In the genomic region with DNA sequence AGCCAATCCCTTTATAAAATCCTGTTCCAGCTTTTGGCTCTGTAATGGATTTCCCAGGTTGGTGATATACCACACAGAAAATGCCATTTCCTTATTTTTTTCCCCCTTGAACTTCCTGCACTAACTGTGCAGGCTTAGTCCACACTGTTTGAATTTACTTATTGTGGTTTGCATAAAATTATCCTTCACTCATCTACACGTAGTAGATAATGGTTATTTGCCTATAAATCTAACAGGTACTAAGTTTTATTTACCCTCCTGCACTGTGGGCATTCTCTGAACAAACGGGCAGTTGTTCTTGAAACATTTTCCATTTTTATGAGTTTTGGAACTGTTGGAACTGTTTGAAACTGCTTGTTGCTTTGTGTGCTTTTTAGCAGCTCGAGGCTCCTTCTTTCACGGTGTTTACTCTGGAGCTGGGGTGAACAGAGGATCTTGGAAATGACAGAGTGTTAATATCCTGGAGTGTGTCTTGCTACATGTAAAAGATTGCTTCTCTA, we compare ENCODE assay signal across 1 cellular context.
TF ChIP-seq lines count a peak whose summit lies in the region.

No MANE protein-coding gene starts in this region.

TF ChIP-seq in HEK293, 187 proteins besides CTCF, POLR2A, EP300 and RAD21 (continued from another document and continues in another):
- TF ChIP-seq ZNF114 (tag by site-specific recombination; IDR thresholded peaks at IDR 0.05), result no peak
- TF ChIP-seq, protein P1, sequence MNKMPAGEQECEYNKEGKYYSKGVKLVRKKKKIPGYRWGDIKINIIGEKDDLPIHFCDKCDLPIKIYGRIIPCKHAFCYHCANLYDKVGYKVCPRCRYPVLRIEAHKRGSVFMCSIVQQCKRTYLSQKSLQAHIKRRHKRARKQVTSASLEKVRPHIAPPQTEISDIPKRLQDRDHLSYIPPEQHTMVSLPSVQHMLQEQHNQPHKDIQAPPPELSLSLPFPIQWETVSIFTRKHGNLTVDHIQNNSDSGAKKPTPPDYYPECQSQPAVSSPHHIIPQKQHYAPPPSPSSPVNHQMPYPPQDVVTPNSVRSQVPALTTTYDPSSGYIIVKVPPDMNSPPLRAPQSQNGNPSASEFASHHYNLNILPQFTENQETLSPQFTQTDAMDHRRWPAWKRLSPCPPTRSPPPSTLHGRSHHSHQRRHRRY (tag by site-specific recombination; IDR thresholded peaks at IDR 0.05), result no peak
- TF ChIP-seq ZNF350 (tag by site-specific recombination; IDR thresholded peaks at IDR 0.05), result no peak
- TF ChIP-seq ZBTB8A (tag by site-specific recombination; IDR thresholded peaks at IDR 0.05), result no peak
- TF ChIP-seq SP2 (tag by site-specific recombination; IDR thresholded peaks at IDR 0.05), result no peak
- no peak for TF ChIP-seq YY2 (tag by site-specific recombination; IDR thresholded peaks at IDR 0.05)
- no peak for TF ChIP-seq ZNF830 (tag by site-specific recombination; IDR thresholded peaks at IDR 0.05; ENCODE audit: low read depth)
- TF ChIP-seq, protein P2, sequence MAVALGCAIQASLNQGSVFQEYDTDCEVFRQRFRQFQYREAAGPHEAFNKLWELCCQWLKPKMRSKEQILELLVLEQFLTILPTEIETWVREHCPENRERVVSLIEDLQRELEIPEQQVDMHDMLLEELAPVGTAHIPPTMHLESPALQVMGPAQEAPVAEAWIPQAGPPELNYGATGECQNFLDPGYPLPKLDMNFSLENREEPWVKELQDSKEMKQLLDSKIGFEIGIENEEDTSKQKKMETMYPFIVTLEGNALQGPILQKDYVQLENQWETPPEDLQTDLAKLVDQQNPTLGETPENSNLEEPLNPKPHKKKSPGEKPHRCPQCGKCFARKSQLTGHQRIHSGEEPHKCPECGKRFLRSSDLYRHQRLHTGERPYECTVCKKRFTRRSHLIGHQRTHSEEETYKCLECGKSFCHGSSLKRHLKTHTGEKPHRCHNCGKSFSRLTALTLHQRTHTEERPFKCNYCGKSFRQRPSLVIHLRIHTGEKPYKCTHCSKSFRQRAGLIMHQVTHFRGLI (tag by site-specific recombination; IDR thresholded peaks at IDR 0.05), result no peak
- TF ChIP-seq ZNF585B (tag by site-specific recombination; IDR thresholded peaks at IDR 0.05), result no peak
- no peak for TF ChIP-seq HOXD13 (CRISPR knock-in tag; IDR thresholded peaks at IDR 0.05; ENCODE audit: borderline replicate concordance)
- TF ChIP-seq SP3 (tag by site-specific recombination; IDR thresholded peaks at IDR 0.05), result no peak
- TF ChIP-seq FEZF1 (tag by site-specific recombination; IDR thresholded peaks at IDR 0.05), result peak; percentile 75
- TF ChIP-seq ZNF529 (tag by site-specific recombination; IDR thresholded peaks at IDR 0.05; ENCODE audit: insufficient replicate concordance), result no peak
- no peak for TF ChIP-seq ZNF18 (tag by site-specific recombination; IDR thresholded peaks at IDR 0.05)
- TF ChIP-seq, protein P3, sequence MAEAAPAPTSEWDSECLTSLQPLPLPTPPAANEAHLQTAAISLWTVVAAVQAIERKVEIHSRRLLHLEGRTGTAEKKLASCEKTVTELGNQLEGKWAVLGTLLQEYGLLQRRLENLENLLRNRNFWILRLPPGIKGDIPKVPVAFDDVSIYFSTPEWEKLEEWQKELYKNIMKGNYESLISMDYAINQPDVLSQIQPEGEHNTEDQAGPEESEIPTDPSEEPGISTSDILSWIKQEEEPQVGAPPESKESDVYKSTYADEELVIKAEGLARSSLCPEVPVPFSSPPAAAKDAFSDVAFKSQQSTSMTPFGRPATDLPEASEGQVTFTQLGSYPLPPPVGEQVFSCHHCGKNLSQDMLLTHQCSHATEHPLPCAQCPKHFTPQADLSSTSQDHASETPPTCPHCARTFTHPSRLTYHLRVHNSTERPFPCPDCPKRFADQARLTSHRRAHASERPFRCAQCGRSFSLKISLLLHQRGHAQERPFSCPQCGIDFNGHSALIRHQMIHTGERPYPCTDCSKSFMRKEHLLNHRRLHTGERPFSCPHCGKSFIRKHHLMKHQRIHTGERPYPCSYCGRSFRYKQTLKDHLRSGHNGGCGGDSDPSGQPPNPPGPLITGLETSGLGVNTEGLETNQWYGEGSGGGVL (tag by site-specific recombination; IDR thresholded peaks at IDR 0.05), result no peak
- TF ChIP-seq ZNF416 (tag by site-specific recombination; IDR thresholded peaks at IDR 0.05), result no peak
- TF ChIP-seq, protein P4, sequence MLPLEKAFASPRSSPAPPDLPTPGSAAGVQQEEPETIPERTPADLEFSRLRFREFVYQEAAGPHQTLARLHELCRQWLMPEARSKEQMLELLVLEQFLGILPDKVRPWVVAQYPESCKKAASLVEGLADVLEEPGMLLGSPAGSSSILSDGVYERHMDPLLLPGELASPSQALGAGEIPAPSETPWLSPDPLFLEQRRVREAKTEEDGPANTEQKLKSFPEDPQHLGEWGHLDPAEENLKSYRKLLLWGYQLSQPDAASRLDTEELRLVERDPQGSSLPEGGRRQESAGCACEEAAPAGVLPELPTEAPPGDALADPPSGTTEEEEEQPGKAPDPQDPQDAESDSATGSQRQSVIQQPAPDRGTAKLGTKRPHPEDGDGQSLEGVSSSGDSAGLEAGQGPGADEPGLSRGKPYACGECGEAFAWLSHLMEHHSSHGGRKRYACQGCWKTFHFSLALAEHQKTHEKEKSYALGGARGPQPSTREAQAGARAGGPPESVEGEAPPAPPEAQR (tag by site-specific recombination; IDR thresholded peaks at IDR 0.05), result no peak
- no peak for TF ChIP-seq ZNF514 (tag by site-specific recombination; IDR thresholded peaks at IDR 0.05)
- TF ChIP-seq IKZF3 (tag by site-specific recombination; IDR thresholded peaks at IDR 0.05), result no peak
- peak; percentile 44; the same call in 1 of the 2 replicates for TF ChIP-seq ZBTB6 (tag by site-specific recombination; IDR thresholded peaks at IDR 0.05)
- TF ChIP-seq ZNF488 (tag by site-specific recombination; IDR thresholded peaks at IDR 0.05), result no peak
- no peak for TF ChIP-seq ZNF266 (tag by site-specific recombination; IDR thresholded peaks at IDR 0.05; ENCODE audit: low read depth)
- no peak for TF ChIP-seq TRIM28 (IDR thresholded peaks at IDR 0.05; ENCODE audit: borderline replicate concordance, low read length)
- TF ChIP-seq SCRT1 (tag by site-specific recombination; IDR thresholded peaks at IDR 0.05; ENCODE audit: borderline replicate concordance), result peak; percentile 95
- no peak for TF ChIP-seq ZNF214 (tag by site-specific recombination; IDR thresholded peaks at IDR 0.05; ENCODE audit: borderline replicate concordance)
- no peak for TF ChIP-seq ZNF335 (tag by site-specific recombination; conservative IDR thresholded peaks at IDR 0.05)
- TF ChIP-seq TCF7L2 (IDR thresholded peaks at IDR 0.05; ENCODE audit: borderline replicate concordance, low read depth, low read length), result no peak
- TF ChIP-seq ZNF341 (tag by site-specific recombination; IDR thresholded peaks at IDR 0.05; ENCODE audit: low read depth), result no peak
- TF ChIP-seq, protein P5, sequence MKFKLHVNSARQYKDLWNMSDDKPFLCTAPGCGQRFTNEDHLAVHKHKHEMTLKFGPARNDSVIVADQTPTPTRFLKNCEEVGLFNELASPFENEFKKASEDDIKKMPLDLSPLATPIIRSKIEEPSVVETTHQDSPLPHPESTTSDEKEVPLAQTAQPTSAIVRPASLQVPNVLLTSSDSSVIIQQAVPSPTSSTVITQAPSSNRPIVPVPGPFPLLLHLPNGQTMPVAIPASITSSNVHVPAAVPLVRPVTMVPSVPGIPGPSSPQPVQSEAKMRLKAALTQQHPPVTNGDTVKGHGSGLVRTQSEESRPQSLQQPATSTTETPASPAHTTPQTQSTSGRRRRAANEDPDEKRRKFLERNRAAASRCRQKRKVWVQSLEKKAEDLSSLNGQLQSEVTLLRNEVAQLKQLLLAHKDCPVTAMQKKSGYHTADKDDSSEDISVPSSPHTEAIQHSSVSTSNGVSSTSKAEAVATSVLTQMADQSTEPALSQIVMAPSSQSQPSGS (tag by site-specific recombination; IDR thresholded peaks at IDR 0.05; ENCODE audit: low read depth), result no peak
- TF ChIP-seq, protein P6, sequence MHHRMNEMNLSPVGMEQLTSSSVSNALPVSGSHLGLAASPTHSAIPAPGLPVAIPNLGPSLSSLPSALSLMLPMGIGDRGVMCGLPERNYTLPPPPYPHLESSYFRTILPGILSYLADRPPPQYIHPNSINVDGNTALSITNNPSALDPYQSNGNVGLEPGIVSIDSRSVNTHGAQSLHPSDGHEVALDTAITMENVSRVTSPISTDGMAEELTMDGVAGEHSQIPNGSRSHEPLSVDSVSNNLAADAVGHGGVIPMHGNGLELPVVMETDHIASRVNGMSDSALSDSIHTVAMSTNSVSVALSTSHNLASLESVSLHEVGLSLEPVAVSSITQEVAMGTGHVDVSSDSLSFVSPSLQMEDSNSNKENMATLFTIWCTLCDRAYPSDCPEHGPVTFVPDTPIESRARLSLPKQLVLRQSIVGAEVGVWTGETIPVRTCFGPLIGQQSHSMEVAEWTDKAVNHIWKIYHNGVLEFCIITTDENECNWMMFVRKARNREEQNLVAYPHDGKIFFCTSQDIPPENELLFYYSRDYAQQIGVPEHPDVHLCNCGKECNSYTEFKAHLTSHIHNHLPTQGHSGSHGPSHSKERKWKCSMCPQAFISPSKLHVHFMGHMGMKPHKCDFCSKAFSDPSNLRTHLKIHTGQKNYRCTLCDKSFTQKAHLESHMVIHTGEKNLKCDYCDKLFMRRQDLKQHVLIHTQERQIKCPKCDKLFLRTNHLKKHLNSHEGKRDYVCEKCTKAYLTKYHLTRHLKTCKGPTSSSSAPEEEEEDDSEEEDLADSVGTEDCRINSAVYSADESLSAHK (tag by site-specific recombination; IDR thresholded peaks at IDR 0.05), result peak; percentile 97
- no peak for TF ChIP-seq HOXC10 (CRISPR knock-in tag; IDR thresholded peaks at IDR 0.05)
- no peak for TF ChIP-seq ZNF157 (tag by site-specific recombination; IDR thresholded peaks at IDR 0.05)
- TF ChIP-seq ZBTB11 (tag by site-specific recombination; conservative IDR thresholded peaks at IDR 0.05; ENCODE audit: low read depth), result no peak
- no peak for TF ChIP-seq GFI1B (tag by site-specific recombination; IDR thresholded peaks at IDR 0.05)
- no peak for TF ChIP-seq GLI2 (tag by site-specific recombination; IDR thresholded peaks at IDR 0.05; ENCODE audit: borderline replicate concordance, low read depth)
- TF ChIP-seq KLF8 (tag by site-specific recombination; IDR thresholded peaks at IDR 0.05), result no peak
- no peak for TF ChIP-seq ZNF132 (tag by site-specific recombination; IDR thresholded peaks at IDR 0.05; ENCODE audit: borderline replicate concordance)
- TF ChIP-seq ZNF623 (tag by site-specific recombination; IDR thresholded peaks at IDR 0.05), result no peak
- peak; percentile 59 for TF ChIP-seq PRDM6 (tag by site-specific recombination; IDR thresholded peaks at IDR 0.05)
